In the genomic region with DNA sequence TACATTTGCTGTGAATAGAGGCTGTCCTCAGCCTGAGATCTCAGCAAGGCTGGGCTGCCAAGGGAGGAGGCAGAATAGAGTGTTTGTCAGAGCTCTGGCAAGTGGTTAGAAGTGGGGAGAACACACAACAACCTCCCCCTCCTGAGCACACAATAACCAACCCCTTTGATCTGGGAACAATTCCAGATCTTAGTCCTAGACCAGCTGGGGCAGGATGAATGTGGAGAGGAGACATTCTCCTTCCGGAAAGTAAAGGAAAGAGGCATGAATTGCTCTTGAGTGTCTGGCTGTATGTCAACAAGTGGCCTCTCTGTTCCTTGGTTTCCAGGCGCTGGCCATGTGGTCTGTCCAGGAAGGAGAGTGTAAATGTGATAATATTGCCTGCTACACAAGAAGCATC, we compare ENCODE assay signal across 1 cellular context.
TF ChIP-seq lines count a peak whose summit lies in the region.

No MANE protein-coding gene starts in this region.

TF ChIP-seq in WTC11, 78 proteins besides CTCF, POLR2A, EP300 and RAD21 (continued from another document):
- TF ChIP-seq ZNF121 (CRISPR knock-in tag; IDR thresholded peaks at IDR 0.05) (no peak), JAZF1 (CRISPR knock-in tag; IDR thresholded peaks at IDR 0.05) (no peak), ZNF423 (CRISPR knock-in tag; IDR thresholded peaks at IDR 0.05) (no peak), ELF4 (CRISPR knock-in tag; IDR thresholded peaks at IDR 0.05; ENCODE audit: low read depth) (no peak), NR1H2 (CRISPR knock-in tag; IDR thresholded peaks at IDR 0.05) (no peak), ESRRA (CRISPR knock-in tag; IDR thresholded peaks at IDR 0.05; ENCODE audit: borderline replicate concordance) (no peak), IRF1 (CRISPR knock-in tag; IDR thresholded peaks at IDR 0.05) (no peak)
- TF ChIP-seq, protein P1, sequence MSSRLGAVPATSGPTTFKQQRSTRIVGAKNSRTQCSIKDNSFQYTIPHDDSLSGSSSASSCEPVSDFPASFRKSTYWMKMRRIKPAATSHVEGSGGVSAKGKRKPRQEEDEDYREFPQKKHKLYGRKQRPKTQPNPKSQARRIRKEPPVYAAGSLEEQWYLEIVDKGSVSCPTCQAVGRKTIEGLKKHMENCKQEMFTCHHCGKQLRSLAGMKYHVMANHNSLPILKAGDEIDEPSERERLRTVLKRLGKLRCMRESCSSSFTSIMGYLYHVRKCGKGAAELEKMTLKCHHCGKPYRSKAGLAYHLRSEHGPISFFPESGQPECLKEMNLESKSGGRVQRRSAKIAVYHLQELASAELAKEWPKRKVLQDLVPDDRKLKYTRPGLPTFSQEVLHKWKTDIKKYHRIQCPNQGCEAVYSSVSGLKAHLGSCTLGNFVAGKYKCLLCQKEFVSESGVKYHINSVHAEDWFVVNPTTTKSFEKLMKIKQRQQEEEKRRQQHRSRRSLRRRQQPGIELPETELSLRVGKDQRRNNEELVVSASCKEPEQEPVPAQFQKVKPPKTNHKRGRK (CRISPR knock-in tag; IDR thresholded peaks at IDR 0.05; ENCODE audit: borderline replicate concordance), result no peak
